Comparison of ENCODE assay signal across 24 cellular contexts in the genomic region with DNA sequence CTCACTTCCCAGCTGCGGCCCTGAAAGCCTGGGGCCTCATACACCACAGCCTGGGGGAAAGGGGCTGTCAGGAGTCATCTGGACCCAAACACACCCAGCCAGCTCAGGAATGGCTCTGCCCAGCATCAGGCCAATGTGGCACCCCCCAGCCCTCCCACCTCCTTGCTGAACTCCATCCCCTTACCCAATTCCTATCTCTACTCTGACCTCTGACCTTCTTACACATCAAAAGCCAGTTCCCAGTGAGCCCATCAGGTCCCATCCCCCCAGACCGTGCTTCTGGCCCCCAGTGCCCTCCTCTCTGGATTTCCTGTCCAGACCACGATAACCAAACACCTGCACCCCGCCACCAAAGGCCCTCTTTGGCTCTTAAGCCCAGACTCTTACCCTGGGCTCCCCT. TPM values are rescaled to one million over a fixed set of nuclear protein-coding genes. Genes with fewer than 3 reads are reported as not detected.
DNase-seq lines count a peak whose midpoint lies in the region; ATAC-seq and TF ChIP-seq lines count a peak whose summit lies in the region.
"Had no signal": no experiment of that assay in that cellular context is flagged by ENCODE, and none has a peak within 500 bp of the region (broad histone marks: within the 10 kb centered on the region; RNA-seq: fewer than 3 reads in every experiment).

No MANE protein-coding gene starts in this region.

- H3K27me3 Mint-ChIP-seq in T-helper 1 cell treated with Interleukin-12 subunit alpha and Interleukin-12 subunit beta and Interleukin-4 antibody, amounts not matched to agents 30 μg/mL and 1 μg/mL, for 36 hours (ENCODE audit: low read depth) = peaks cover 28% of the 10 kb centered on the region
- peaks cover 18% of the 10 kb centered on the region for H3K27me3 Mint-ChIP-seq in activated T-helper 2 cell treated with anti-CD3 and anti-CD28 coated beads, Interferon-gamma antibody, Interleukin-2, Interleukin-4, amounts not matched to agents 10 μg/mL and 5 μg/mL and 100 μg/mL, durations not matched to agents 14 hours and 24 hours and 36 hours (ENCODE audit: low read depth)
- H3K27me3 Mint-ChIP-seq in nephron (ENCODE audit: low read depth) = peaks cover 50% of the 10 kb centered on the region

- no peak for DNase-seq in T-helper 1 cell
- no peak for DNase-seq in activated T-helper 2 cell treated with anti-CD3 and anti-CD28 coated beads, Interferon-gamma antibody, Interleukin-2, Interleukin-4, amounts not matched to agents 10 μg/mL and 5 μg/mL and 100 μg/mL, durations not matched to agents 14 hours and 24 hours and 36 hours (ENCODE audit: low spot score)
- DNase-seq in CD1c-positive myeloid dendritic cell (ENCODE audit: extremely low spot score) = no peak
- no peak for DNase-seq in omental fat pad (ENCODE audit: low spot score)
- no peak for DNase-seq in posterior vena cava (ENCODE audit: low spot score)
- DNase-seq: activated CD4-positive, alpha-beta T cell treated with anti-CD3 and anti-CD28 coated beads for 1 hour; activated CD8-positive, alpha-beta memory T cell treated with anti-CD3 and anti-CD28 coated beads, Interleukin-2, amount 50 U/mL, for 4 hours; activated naive CD4-positive, alpha-beta T cell treated with anti-CD3 and anti-CD28 coated beads for 36 hours; AML-193; foreskin keratinocyte; NCI-H1436 treated with DMSO at 0.1 percent for 48 hours; NCI-H748 treated with DMSO at 0.1 percent for 48 hours; psoas muscle; stimulated activated CD4-positive, alpha-beta T cell treated with anti-CD3 and anti-CD28 coated beads, Interleukin-2, amount 100 ng/mL, for 48 hours had no signal

- H3K9me3 Mint-ChIP-seq in T-helper 1 cell treated with Interleukin-12 subunit alpha and Interleukin-12 subunit beta and Interleukin-4 antibody, amounts not matched to agents 30 μg/mL and 1 μg/mL, for 36 hours = no peaks in the 10 kb centered on the region
- H3K9me3 Mint-ChIP-seq in activated T-helper 2 cell treated with anti-CD3 and anti-CD28 coated beads, Interferon-gamma antibody, Interleukin-2, Interleukin-4, amounts not matched to agents 10 μg/mL and 5 μg/mL and 100 μg/mL, durations not matched to agents 14 hours and 24 hours and 36 hours = no peaks in the 10 kb centered on the region
- no peaks in the 10 kb centered on the region for H3K9me3 Mint-ChIP-seq in nephron
- H3K9me3 Mint-ChIP-seq: activated naive CD4-positive, alpha-beta T cell treated with anti-CD3 and anti-CD28 coated beads for 36 hours; dendritic cell treated with granulocyte-macrophage colony-stimulating factor and Interleukin-4, amounts not matched to agents 40 ng/mL and 50 ng/mL, for 4 days had no signal

- no peaks in the 10 kb centered on the region for H3K36me3 ChIP-seq in HEK293 (ENCODE audit: control insufficient read depth in 2 of 2, insufficient read depth in 1 of 2, low read length in 2 of 2)

- H3K4me3 Mint-ChIP-seq in T-helper 1 cell treated with Interleukin-12 subunit alpha and Interleukin-12 subunit beta and Interleukin-4 antibody, amounts not matched to agents 30 μg/mL and 1 μg/mL, for 36 hours = peak overlapping the region; percentile 44
- peak overlapping the region; percentile 26 for H3K4me3 Mint-ChIP-seq in activated T-helper 2 cell treated with anti-CD3 and anti-CD28 coated beads, Interferon-gamma antibody, Interleukin-2, Interleukin-4, amounts not matched to agents 10 μg/mL and 5 μg/mL and 100 μg/mL, durations not matched to agents 14 hours and 24 hours and 36 hours (ENCODE audit: low read depth)
- peak overlapping the region in 2 of 3 experiments; percentile 52 to 53 for H3K4me3 Mint-ChIP-seq in nephron

- no peaks in the 10 kb centered on the region for H3K4me1 ChIP-seq in HEK293 (ENCODE audit: control insufficient read depth, insufficient read depth, low read length)

- H3K9me3 ChIP-seq in HEK293 (ENCODE audit: control insufficient read depth, insufficient read depth, low read depth, low read length) = no peaks in the 10 kb centered on the region
- H3K9me3 ChIP-seq: psoas muscle had no signal

- TF ChIP-seq CTCF in HEK293 (tag by site-specific recombination; IDR thresholded peaks at IDR 0.05) = no peak
- TF ChIP-seq CTCF in nephron (IDR thresholded peaks at IDR 0.05; ENCODE audit: unreplicated experiment in 3 of 3) = no peak
- TF ChIP-seq CTCF in omental fat pad (IDR thresholded peaks at IDR 0.05) = no peak

- no peak overlapping the region for H3K27ac ChIP-seq in HEK293 (ENCODE audit: extremely low read depth, low read depth, low read length)
- H3K27ac ChIP-seq: foreskin keratinocyte, psoas muscle had no signal

- H3K4me1 Mint-ChIP-seq in T-helper 1 cell treated with Interleukin-12 subunit alpha and Interleukin-12 subunit beta and Interleukin-4 antibody, amounts not matched to agents 30 μg/mL and 1 μg/mL, for 36 hours (ENCODE audit: low read depth) = peaks cover 7% of the 10 kb centered on the region
- H3K4me1 Mint-ChIP-seq in activated T-helper 2 cell treated with anti-CD3 and anti-CD28 coated beads, Interferon-gamma antibody, Interleukin-2, Interleukin-4, amounts not matched to agents 10 μg/mL and 5 μg/mL and 100 μg/mL, durations not matched to agents 14 hours and 24 hours and 36 hours (ENCODE audit: low read depth) = peaks cover 5% of the 10 kb centered on the region
- peaks cover 10% of the 10 kb centered on the region for H3K4me1 Mint-ChIP-seq in nephron

- POLR2A ChIA-PET in HEK293 (lab: Yijun Ruan, JAX) = no interaction called here

- CTCF ChIA-PET in HEK293 (lab: Yijun Ruan, JAX) = interaction anchor here (0.6 to 1.0 kb wide), 3 partner anchors 62 to 673 kb away, joined by 3 read pairs; no protein-coding TSS in a partner anchor

- ATAC-seq in omental fat pad (ENCODE audit: low FRiP score) = no peak
- ATAC-seq: foreskin keratinocyte had no signal

- H3K27ac Mint-ChIP-seq in T-helper 1 cell treated with Interleukin-12 subunit alpha and Interleukin-12 subunit beta and Interleukin-4 antibody, amounts not matched to agents 30 μg/mL and 1 μg/mL, for 36 hours = no peak overlapping the region
- H3K27ac Mint-ChIP-seq in activated T-helper 2 cell treated with anti-CD3 and anti-CD28 coated beads, Interferon-gamma antibody, Interleukin-2, Interleukin-4, amounts not matched to agents 10 μg/mL and 5 μg/mL and 100 μg/mL, durations not matched to agents 14 hours and 24 hours and 36 hours = no peak overlapping the region
- no peak overlapping the region for H3K27ac Mint-ChIP-seq in nephron
- H3K27ac Mint-ChIP-seq: activated naive CD4-positive, alpha-beta T cell treated with anti-CD3 and anti-CD28 coated beads for 36 hours; dendritic cell treated with granulocyte-macrophage colony-stimulating factor and Interleukin-4, amounts not matched to agents 40 ng/mL and 50 ng/mL, for 4 days had no signal

- no peaks in the 10 kb centered on the region for H3K36me3 Mint-ChIP-seq in T-helper 1 cell treated with Interleukin-12 subunit alpha and Interleukin-12 subunit beta and Interleukin-4 antibody, amounts not matched to agents 30 μg/mL and 1 μg/mL, for 36 hours (ENCODE audit: low read depth)
- H3K36me3 Mint-ChIP-seq in activated T-helper 2 cell treated with anti-CD3 and anti-CD28 coated beads, Interferon-gamma antibody, Interleukin-2, Interleukin-4, amounts not matched to agents 10 μg/mL and 5 μg/mL and 100 μg/mL, durations not matched to agents 14 hours and 24 hours and 36 hours (ENCODE audit: low read depth) = no peaks in the 10 kb centered on the region
- H3K36me3 Mint-ChIP-seq in nephron (ENCODE audit: low read depth) = no peaks in the 10 kb centered on the region

- intact Hi-C loops in activated T-helper 2 cell treated with anti-CD3 and anti-CD28 coated beads, Interferon-gamma antibody, Interleukin-2, Interleukin-4, amounts not matched to agents 10 μg/mL and 5 μg/mL and 100 μg/mL, durations not matched to agents 14 hours and 24 hours and 36 hours (cut with micrococcal nuclease) = no loop called here
- intact Hi-C loops in posterior vena cava (cut with DNase I) = no loop called here

- no peak overlapping the region for H3K4me3 ChIP-seq in HEK293 (ENCODE audit: low read depth, low read length)
- H3K4me3 ChIP-seq: hepatocyte, psoas muscle, skin epidermis had no signal

TF ChIP-seq in HEK293, 187 proteins besides CTCF, POLR2A, EP300 and RAD21 (continues in another document):
- TF ChIP-seq SP7 (tag by site-specific recombination; IDR thresholded peaks at IDR 0.05) = no peak

RNA-seq across cellular contexts. Expression of gene CRYBG2, which starts 16.3 kb away (rescaled TPM):
- total RNA-seq in activated T-helper 2 cell treated with anti-CD3 and anti-CD28 coated beads, Interferon-gamma antibody, Interleukin-2, Interleukin-4, amounts not matched to agents 10 μg/mL and 5 μg/mL and 100 μg/mL, durations not matched to agents 14 hours and 24 hours and 36 hours = 0.32 and 0.98 TPM in 2 replicates
- total RNA-seq in omental fat pad (not detected), posterior vena cava (under 1 TPM in 1 of 2 donors, not detected in 1; 0.52 TPM)

RNA-seq across cellular contexts. Expression of gene CD52, which starts 19.9 kb away (rescaled TPM):
- 237 and 243 TPM in 2 replicates for total RNA-seq in activated T-helper 2 cell treated with anti-CD3 and anti-CD28 coated beads, Interferon-gamma antibody, Interleukin-2, Interleukin-4, amounts not matched to agents 10 μg/mL and 5 μg/mL and 100 μg/mL, durations not matched to agents 14 hours and 24 hours and 36 hours
- 100 to 1,000 TPM in 1 of 4 donors, 10 to 100 TPM in 1, 1 to 10 TPM in 1, not detected in 1; 4.3 to 227 (median 13.2) TPM for total RNA-seq in omental fat pad
- total RNA-seq in posterior vena cava = 10 to 100 TPM in 1 of 2 donors, 1 to 10 TPM in 1; 7.0 to 16.1 TPM
- total RNA-seq: bronchial epithelial cell, MCF 10A had no signal

RNA-seq across cellular contexts. Expression of gene UBXN11, which starts 31.2 kb away (rescaled TPM):
- 13.1 and 14.2 TPM in 2 replicates for total RNA-seq in activated T-helper 2 cell treated with anti-CD3 and anti-CD28 coated beads, Interferon-gamma antibody, Interleukin-2, Interleukin-4, amounts not matched to agents 10 μg/mL and 5 μg/mL and 100 μg/mL, durations not matched to agents 14 hours and 24 hours and 36 hours
- total RNA-seq in omental fat pad (10 to 100 TPM; 12.2 to 23.8 (median 17.7) TPM), posterior vena cava (10 to 100 TPM; 12.2 to 17.1 TPM)

RNA-seq across cellular contexts. Expression of gene ZNF683, which starts 34.9 kb away (rescaled TPM):
- not detected in 2 replicates for total RNA-seq in activated T-helper 2 cell treated with anti-CD3 and anti-CD28 coated beads, Interferon-gamma antibody, Interleukin-2, Interleukin-4, amounts not matched to agents 10 μg/mL and 5 μg/mL and 100 μg/mL, durations not matched to agents 14 hours and 24 hours and 36 hours
- total RNA-seq in omental fat pad = not detected
- not detected for total RNA-seq in posterior vena cava
- total RNA-seq: activated naive CD4-positive, alpha-beta T cell treated with anti-CD3 and anti-CD28 coated beads for 36 hours; bronchial epithelial cell; foreskin keratinocyte; H7; hepatocyte; lower leg skin; MCF 10A; psoas muscle had no signal

RNA-seq across cellular contexts. Expression of gene SH3BGRL3, which starts 57.7 kb away (rescaled TPM):
- total RNA-seq in activated T-helper 2 cell treated with anti-CD3 and anti-CD28 coated beads, Interferon-gamma antibody, Interleukin-2, Interleukin-4, amounts not matched to agents 10 μg/mL and 5 μg/mL and 100 μg/mL, durations not matched to agents 14 hours and 24 hours and 36 hours = 437 TPM in 2 replicates
- total RNA-seq in omental fat pad = 100 to 1,000 TPM in 1 of 4 donors, 10 to 100 TPM in 3; 42.4 to 124 (median 82.4) TPM
- total RNA-seq in posterior vena cava = 100 to 1,000 TPM; 163 to 190 TPM
